ENCODE assay signal across 23 cellular contexts in the genomic region with DNA sequence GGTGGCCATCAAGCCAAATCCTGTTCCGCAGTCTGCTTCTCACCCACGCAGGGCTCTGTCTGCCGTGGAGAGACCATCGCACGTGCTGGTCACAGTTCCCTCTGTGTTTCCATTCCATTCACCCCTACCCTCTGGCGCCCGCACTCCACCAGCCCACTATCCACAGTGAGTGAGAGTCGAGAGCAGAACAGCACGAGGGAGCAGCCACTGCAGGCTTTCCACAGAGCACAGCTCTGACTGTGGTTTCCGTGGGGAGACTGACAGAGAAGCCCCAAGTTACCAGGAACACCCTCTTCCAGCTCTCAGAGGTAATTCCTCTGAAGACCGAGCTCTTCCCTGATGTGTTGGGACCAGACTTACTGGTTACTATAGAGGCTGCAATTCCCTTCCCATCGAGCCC. TPM values are rescaled to one million over a fixed set of nuclear protein-coding genes. Genes with fewer than 3 reads are reported as not detected.
DNase-seq lines count a peak whose midpoint lies in the region; ATAC-seq and TF ChIP-seq lines count a peak whose summit lies in the region.
"Had no signal": no experiment of that assay in that cellular context is flagged by ENCODE, and none has a peak within 500 bp of the region (broad histone marks: within the 10 kb centered on the region; RNA-seq: fewer than 3 reads in every experiment).

No MANE protein-coding gene starts in this region.

- ATAC-seq in SK-N-SH treated with all-trans-retinoic acid at 6 μM for 48 hours (no peak; the same call in 2 of the 3 replicates), GM18907 (IDR thresholded peaks at IDR 0.05; ENCODE audit: unreplicated experiment) (no peak)
- ATAC-seq: mucosa of descending colon, right lobe of liver had no signal

- H3K4me3 Mint-ChIP-seq in brain = peak overlapping the region; percentile 76 to 85 (median 84)
- H3K4me3 Mint-ChIP-seq: nephron progenitor cell; stimulated activated naive CD8-positive, alpha-beta T cell treated with anti-CD3 and anti-CD28 coated beads, Interleukin-15, Interleukin-2, amounts not matched to agents 100 ng/mL and 50 ng/mL, for 24 hours had no signal

- H3K4me1 ChIP-seq in SK-N-SH (ENCODE audit: control insufficient read depth in 1 of 2, insufficient read depth in 2 of 2, low read depth in 1 of 2, low read length in 1 of 2) = peaks cover 0 to 29% of the 10 kb centered on the region in 2 experiments; a peak in 2 of 4 replicates
- H3K4me1 ChIP-seq in A673 (ENCODE audit: insufficient read depth, low read length, poor library complexity, severe bottlenecking) = no peaks in the 10 kb centered on the region
- no peaks in the 10 kb centered on the region for H3K4me1 ChIP-seq in mesenchymal stem cell (ENCODE audit: control insufficient read depth, insufficient read depth, low read depth, low read length)
- H3K4me1 ChIP-seq: gastroesophageal sphincter, right lobe of liver had no signal

- peak overlapping the region in 1 of 2 experiments; percentile 100; a peak in 2 of 4 replicates for H3K27ac ChIP-seq in SK-N-SH (ENCODE audit: low read depth in 2 of 2, low read length in 1 of 2)
- no peak overlapping the region for H3K27ac ChIP-seq in A673 (ENCODE audit: low read depth, low read length, poor library complexity, severe bottlenecking)
- H3K27ac ChIP-seq in mesenchymal stem cell (ENCODE audit: low read length, poor library complexity, severe bottlenecking) = no peak overlapping the region
- H3K27ac ChIP-seq: gastroesophageal sphincter, right lobe of liver had no signal

- TF ChIP-seq CTCF in SK-N-SH (IDR thresholded peaks at IDR 0.05) (no peak), brain (conservative IDR thresholded peaks at IDR 0.05) (no peak), A673 (conservative IDR thresholded peaks at IDR 0.05; ENCODE audit: low read depth, low read length) (no peak)

- no peak overlapping the region for H2BK12ac ChIP-seq in mesenchymal stem cell (ENCODE audit: low read length in 2 of 2)

- CTCF ChIA-PET in SK-N-SH (lab: Yijun Ruan, JAX) (interaction anchor here (0.7 to 3.1 kb wide), 11 partner anchors 26 to 520 kb away, joined by 3 to 11 read pairs (median 3); no protein-coding TSS in a partner anchor), A673 (lab: Charles Lee) (no interaction called here)

- no peak overlapping the region for H2BK5ac ChIP-seq in mesenchymal stem cell (ENCODE audit: low read depth, low read length, poor library complexity, severe bottlenecking)

- H3K27me3 ChIP-seq in SK-N-SH (ENCODE audit: insufficient read depth) = no peaks in the 10 kb centered on the region
- H3K27me3 ChIP-seq in A673 (replicated peaks; ENCODE audit: insufficient read depth, low read depth, low read length, poor library complexity) = peaks cover 48% of the 10 kb centered on the region
- H3K27me3 ChIP-seq in mesenchymal stem cell (ENCODE audit: control insufficient read depth in 1 of 2, insufficient read depth in 1 of 2, low read length in 2 of 2) = no peaks in the 10 kb centered on the region
- H3K27me3 ChIP-seq: right lobe of liver had no signal

- H3F3A ChIP-seq in SK-N-SH (replicated peaks; ENCODE audit: insufficient read depth) = no peaks in the 10 kb centered on the region

- peaks cover 8% of the 10 kb centered on the region for H3K27me3 Mint-ChIP-seq in brain

- H3K36me3 Mint-ChIP-seq in brain = no peaks in the 10 kb centered on the region

- POLR2A ChIA-PET in SK-N-SH (lab: Yijun Ruan, JAX) = interaction anchor here (0.7 to 1.7 kb wide), 12 partner anchors 29 to 1051 kb away, joined by 3 to 7 read pairs (median 4); a partner anchor contains a TSS
- POLR2A ChIA-PET in A673 (lab: Charles Lee; ENCODE audit: low non-redundant PET) = no interaction called here

- no peak overlapping the region for H3K4ac ChIP-seq in mesenchymal stem cell (ENCODE audit: low read depth in 1 of 2, low read length in 2 of 2)

- H3K4me3 ChIP-seq in SK-N-SH (ENCODE audit: low read depth in 2 of 2, low read length in 1 of 2) = peak overlapping the region in 1 of 2 experiments; percentile 52; a peak in 2 of 4 replicates
- H3K4me3 ChIP-seq in A673 (ENCODE audit: low read depth, low read length, poor library complexity, severe bottlenecking) = no peak overlapping the region
- H3K4me3 ChIP-seq in mesenchymal stem cell (ENCODE audit: insufficient read depth in 1 of 2, low read depth in 1 of 2, low read length in 2 of 2) = no peak overlapping the region
- H3K4me3 ChIP-seq: gastroesophageal sphincter, mucosa of descending colon, right lobe of liver had no signal

- intact Hi-C loops in A673 (cut with micrococcal nuclease; ENCODE audit: unreplicated experiment) = no loop called here

- no peak overlapping the region for H2BK15ac ChIP-seq in mesenchymal stem cell (ENCODE audit: low read depth, poor library complexity, severe bottlenecking)

- H4K91ac ChIP-seq in mesenchymal stem cell (ENCODE audit: low read length) = no peak overlapping the region

- no peak for DNase-seq in SK-N-SH
- peak; percentile 58 for DNase-seq in NCI-H2227 (lab: John Stamatoyannopoulos, UW; ENCODE audit: unreplicated experiment)
- no peak for DNase-seq in A673 (ENCODE audit: low spot score)
- no peak for DNase-seq in mesenchymal stem cell
- DNase-seq: activated CD4-positive, alpha-beta T cell treated with anti-CD3 and anti-CD28 coated beads, Interleukin-2, amount 50 U/mL, for 4 hours; activated CD4-positive, CD25-positive, alpha-beta regulatory T cell; activated CD8-positive, alpha-beta memory T cell treated with anti-CD3 and anti-CD28 coated beads, Interleukin-2, amount 50 U/mL, for 4 hours; activated naive CD4-positive, alpha-beta T cell treated with anti-CD3 and anti-CD28 coated beads, Interleukin-2, amount 50 U/mL, for 16 hours; cortex of kidney; IMR-90; mucosa of descending colon; NCI-H1105; nephron progenitor cell; OCI-M1; right lobe of liver; SW 1271 had no signal

- no peak overlapping the region for H3K14ac ChIP-seq in mesenchymal stem cell (ENCODE audit: low read length in 2 of 2)

- no peaks in the 10 kb centered on the region for H3K79me2 ChIP-seq in SK-N-SH (ENCODE audit: insufficient read depth)

- H2AK5ac ChIP-seq in mesenchymal stem cell (ENCODE audit: low read length, severe bottlenecking) = no peak overlapping the region

- no peaks in the 10 kb centered on the region for H4K20me1 ChIP-seq in SK-N-SH (ENCODE audit: insufficient read depth)

- no peak for TF ChIP-seq RAD21 in SK-N-SH (IDR thresholded peaks at IDR 0.05; ENCODE audit: low read length)

- no peaks in the 10 kb centered on the region for H3K9me3 Mint-ChIP-seq in brain
- H3K9me3 Mint-ChIP-seq: nephron progenitor cell had no signal

- no peak overlapping the region for H3K23ac ChIP-seq in mesenchymal stem cell (ENCODE audit: low read length in 2 of 2)

- H3K79me1 ChIP-seq in mesenchymal stem cell (replicated peaks; ENCODE audit: low read length, poor library complexity, severe bottlenecking) = no peaks in the 10 kb centered on the region

- H3K27ac Mint-ChIP-seq in brain = peak overlapping the region; percentile 39 to 96 (median 74)
- H3K27ac Mint-ChIP-seq: nephron progenitor cell; stimulated activated naive CD8-positive, alpha-beta T cell treated with anti-CD3 and anti-CD28 coated beads, Interleukin-15, Interleukin-2, amounts not matched to agents 100 ng/mL and 50 ng/mL, for 24 hours had no signal

- 0 out of 4 replicates have a peak, but pooled peaks of 1 of the 2 experiments have one; percentile 12 for TF ChIP-seq EP300 in SK-N-SH (IDR thresholded peaks at IDR 0.05; ENCODE audit: borderline replicate concordance in 1 of 2, low read depth in 1 of 2, low read length in 1 of 2)

- H3K36me3 ChIP-seq in SK-N-SH (replicated peaks in 1 of 2; ENCODE audit: control insufficient read depth in 1 of 2, insufficient read depth in 2 of 2, low read length in 1 of 2) (no peaks in the 10 kb centered on the region), A673 (ENCODE audit: insufficient read depth, low read length, poor library complexity, severe bottlenecking) (no peaks in the 10 kb centered on the region), mesenchymal stem cell (ENCODE audit: control insufficient read depth in 1 of 2, insufficient read depth in 2 of 2, low read depth in 1 of 2, low read length in 2 of 2) (no peaks in the 10 kb centered on the region)
- H3K36me3 ChIP-seq: gastroesophageal sphincter, right lobe of liver had no signal

- peaks cover 69% of the 10 kb centered on the region for H3K4me1 Mint-ChIP-seq in brain
- H3K4me1 Mint-ChIP-seq: nephron progenitor cell had no signal

- H2BK120ac ChIP-seq in mesenchymal stem cell (ENCODE audit: low read depth, low read length) = no peak overlapping the region

- H3K9me2 ChIP-seq in SK-N-SH = no peaks in the 10 kb centered on the region

- WGBS in SK-N-SH (ENCODE audit: low lambda C conversion rate) = 16% methylated on average over 12 of the region's 12 CpGs
- WGBS in mesenchymal stem cell = 75% methylated on average over 12 of the region's 12 CpGs

- H3K9me3 ChIP-seq in SK-N-SH = no peaks in the 10 kb centered on the region
- H3K9me3 ChIP-seq in A673 (ENCODE audit: low read depth, low read length, poor library complexity, severe bottlenecking) = no peaks in the 10 kb centered on the region
- peaks cover 2% of the 10 kb centered on the region for H3K9me3 ChIP-seq in mesenchymal stem cell (ENCODE audit: control insufficient read depth, low read length)
- H3K9me3 ChIP-seq: gastroesophageal sphincter, right lobe of liver had no signal

- H3K4me2 ChIP-seq in SK-N-SH (no peak overlapping the region), mesenchymal stem cell (ENCODE audit: low read length, poor library complexity, severe bottlenecking) (no peak overlapping the region)

- no peak overlapping the region for H3K18ac ChIP-seq in mesenchymal stem cell (ENCODE audit: low read depth in 1 of 2, low read length in 2 of 2)

- H4K8ac ChIP-seq in mesenchymal stem cell (ENCODE audit: low read length) = no peak overlapping the region

- H3K9ac ChIP-seq in SK-N-SH = no peak overlapping the region
- no peak overlapping the region for H3K9ac ChIP-seq in mesenchymal stem cell (ENCODE audit: low read length)

- H2AFZ ChIP-seq in SK-N-SH (ENCODE audit: low read depth) (no peak overlapping the region), mesenchymal stem cell (ENCODE audit: low read depth, low read length) (no peak overlapping the region)

- no TSS peak for BruUV-seq in A673 (replicated peaks; lab: Mats Ljungman, UMichigan)

TF ChIP-seq in SK-N-SH, 30 proteins besides CTCF, POLR2A, EP300 and RAD21:
- no peak for TF ChIP-seq RXRA (IDR thresholded peaks at IDR 0.05; ENCODE audit: borderline replicate concordance, low read depth)
- TF ChIP-seq JUND (IDR thresholded peaks at IDR 0.05) = no peak
- TF ChIP-seq MXI1 (IDR thresholded peaks at IDR 0.05; ENCODE audit: low read depth, low read length) = peak; percentile 76
TF ChIP-seq in SK-N-SH: peak in this region for 1.

TF ChIP-seq in SK-N-SH treated with all-trans-retinoic acid at 6 μM for 48 hours, 23 proteins besides CTCF, POLR2A, EP300 and RAD21 (continues in another document):
- TF ChIP-seq TCF4 (CRISPR knock-in tag; IDR thresholded peaks at IDR 0.05; ENCODE audit: borderline replicate concordance) (no peak), ZNF8 (CRISPR knock-in tag; IDR thresholded peaks at IDR 0.05) (no peak)

RNA-seq across cellular contexts. Expression of a gene that starts 5.0 kb away (rescaled TPM):
- 0.20 and 1.2 TPM in 2 replicates for polyA plus RNA-seq in SK-N-SH (2012; rRNA removed)
- polyA plus RNA-seq in SK-N-SH (2012; cell fraction: cytosol; rRNA removed) = 0.80 and 1.00 TPM in 2 replicates
- polyA plus RNA-seq in SK-N-SH (2012; cell fraction: nucleus; rRNA removed) = 1.5 and 2.2 TPM in 2 replicates
- 16.3 TPM for polyA plus RNA-seq in brain (ENCODE audit: insufficient read depth, low read depth, low replicate concordance)
- 0.52 and 0.72 TPM in 2 replicates for total RNA-seq in A673 (2021)
- polyA plus RNA-seq in mesenchymal stem cell (2013, experiment 1 of 2) = not detected
- not detected for polyA plus RNA-seq in mesenchymal stem cell (2013, experiment 2 of 2)
- total RNA-seq: IMR-90, lower leg skin had no signal
- polyA plus RNA-seq: IMR-90, keratinocyte had no signal
